In the genomic region with DNA sequence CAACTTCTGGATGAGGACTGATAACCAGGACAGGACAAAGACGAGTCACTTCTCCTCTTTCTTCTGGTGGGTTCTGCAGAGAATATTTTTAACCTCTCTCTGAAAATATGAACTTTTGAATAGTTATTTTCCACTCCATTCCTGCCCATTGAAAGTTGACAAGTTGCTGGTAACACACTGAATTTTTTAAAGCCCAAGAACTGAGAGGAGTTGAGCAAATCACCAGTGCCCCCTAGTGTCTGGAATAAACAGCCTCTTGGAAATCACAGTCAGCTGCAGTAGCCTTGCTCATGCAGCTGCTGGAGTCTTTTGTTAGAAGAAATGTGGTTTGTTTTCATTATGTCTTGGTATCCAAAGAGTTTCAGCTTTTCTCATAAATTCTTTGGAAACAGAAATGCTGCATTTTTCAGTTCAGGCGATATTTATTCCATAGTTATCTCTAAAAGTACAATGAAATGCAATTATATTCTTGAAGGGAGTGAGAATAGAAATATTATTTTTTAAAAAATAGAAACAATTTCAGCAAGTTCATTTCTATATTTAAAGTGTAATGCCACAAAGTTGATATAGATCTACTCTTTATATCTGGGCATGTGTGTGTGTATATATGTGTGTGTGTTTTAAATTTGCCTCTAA, we compare ENCODE assay signal across 8 cellular contexts.
DNase-seq lines count a peak whose midpoint lies in the region; ATAC-seq and TF ChIP-seq lines count a peak whose summit lies in the region.

No MANE protein-coding gene starts in this region.

- H3K9me3 ChIP-seq in CD4-positive, alpha-beta T cell (ENCODE audit: control insufficient read depth, low read length), result no peaks in the 10 kb centered on the region

- no peak overlapping the region for H3K4me3 Mint-ChIP-seq in CD4-positive, alpha-beta T cell
- H3K4me3 Mint-ChIP-seq in activated CD8-positive, alpha-beta memory T cell treated with anti-CD3 and anti-CD28 coated beads, Interleukin-2, amount 10 ng/mL, durations not matched to agents 7 days and 5 days, result no peak overlapping the region
- peak overlapping the region in 1 of 8 donors; percentile 16 for H3K4me3 Mint-ChIP-seq in naive B cell
- no peak overlapping the region for H3K4me3 Mint-ChIP-seq in stimulated activated memory B cell treated with anti-CD40 and anti-IgM and Interleukin-4, amounts not matched to agents 10 μg/mL and 1 μg/mL and 100 μg/mL, for 72 hours

- H3K27me3 Mint-ChIP-seq in CD4-positive, alpha-beta T cell, result no peaks in the 10 kb centered on the region
- H3K27me3 Mint-ChIP-seq in activated CD8-positive, alpha-beta memory T cell treated with anti-CD3 and anti-CD28 coated beads, Interleukin-2, amount 10 ng/mL, durations not matched to agents 7 days and 5 days, result no peaks in the 10 kb centered on the region
- peaks cover 0 to 5% (median 0%) of the 10 kb centered on the region in 3 donors for H3K27me3 Mint-ChIP-seq in naive B cell
- H3K27me3 Mint-ChIP-seq in stimulated activated memory B cell treated with anti-CD40 and anti-IgM and Interleukin-4, amounts not matched to agents 10 μg/mL and 1 μg/mL and 100 μg/mL, for 72 hours, result no peaks in the 10 kb centered on the region

- peak; percentile 18 to 53 (median 42) for DNase-seq in CD4-positive, alpha-beta T cell
- peak; percentile 79 for DNase-seq in HS-27A (ENCODE audit: low read depth)
- peak; percentile 28 for DNase-seq in NOMO-1 treated with dmso at 0.1 percent for 144 hours (lab: John Stamatoyannopoulos, UW; ENCODE audit: unreplicated experiment)
- peak; percentile 73 for DNase-seq in activated CD8-positive, alpha-beta memory T cell treated with anti-CD3 and anti-CD28 coated beads, Interleukin-2, amount 10 ng/mL, durations not matched to agents 7 days and 5 days
- peak; percentile 83 for DNase-seq in epithelial cell of esophagus (ENCODE audit: low read depth)
- DNase-seq in naive B cell, result peak; percentile 60

- POLR2A ChIA-PET in CD4-positive, alpha-beta T cell (lab: Charles Lee), result no interaction called here

- no peaks in the 10 kb centered on the region for H3K36me3 Mint-ChIP-seq in CD4-positive, alpha-beta T cell (ENCODE audit: low read depth)
- peaks cover 28% of the 10 kb centered on the region for H3K36me3 Mint-ChIP-seq in activated CD8-positive, alpha-beta memory T cell treated with anti-CD3 and anti-CD28 coated beads, Interleukin-2, amount 10 ng/mL, durations not matched to agents 7 days and 5 days
- H3K36me3 Mint-ChIP-seq in naive B cell, result peaks cover 15 to 16% of the 10 kb centered on the region in 2 donors
- H3K36me3 Mint-ChIP-seq in stimulated activated memory B cell treated with anti-CD40 and anti-IgM and Interleukin-4, amounts not matched to agents 10 μg/mL and 1 μg/mL and 100 μg/mL, for 72 hours, result no peaks in the 10 kb centered on the region

- no peak overlapping the region for H3K27ac Mint-ChIP-seq in CD4-positive, alpha-beta T cell
- peak overlapping the region; percentile 56 for H3K27ac Mint-ChIP-seq in activated CD8-positive, alpha-beta memory T cell treated with anti-CD3 and anti-CD28 coated beads, Interleukin-2, amount 10 ng/mL, durations not matched to agents 7 days and 5 days
- H3K27ac Mint-ChIP-seq in naive B cell, result no peak overlapping the region
- H3K27ac Mint-ChIP-seq in stimulated activated memory B cell treated with anti-CD40 and anti-IgM and Interleukin-4, amounts not matched to agents 10 μg/mL and 1 μg/mL and 100 μg/mL, for 72 hours, result no peak overlapping the region

- peaks cover 2% of the 10 kb centered on the region for H3K9me3 Mint-ChIP-seq in CD4-positive, alpha-beta T cell
- H3K9me3 Mint-ChIP-seq in activated CD8-positive, alpha-beta memory T cell treated with anti-CD3 and anti-CD28 coated beads, Interleukin-2, amount 10 ng/mL, durations not matched to agents 7 days and 5 days (ENCODE audit: low read depth), result peaks cover 19% of the 10 kb centered on the region
- peaks cover 4 to 23% (median 18%) of the 10 kb centered on the region in 7 donors for H3K9me3 Mint-ChIP-seq in naive B cell
- H3K9me3 Mint-ChIP-seq in stimulated activated memory B cell treated with anti-CD40 and anti-IgM and Interleukin-4, amounts not matched to agents 10 μg/mL and 1 μg/mL and 100 μg/mL, for 72 hours, result peaks cover 11% of the 10 kb centered on the region

- H3K4me3 ChIP-seq in epithelial cell of esophagus (ENCODE audit: low read length), result no peak overlapping the region

- TF ChIP-seq CTCF in CD4-positive, alpha-beta T cell (IDR thresholded peaks at IDR 0.05), result peak; percentile 91
- TF ChIP-seq CTCF in epithelial cell of esophagus (IDR thresholded peaks at IDR 0.05; ENCODE audit: insufficient read depth, low read depth, low read length, missing control alignments), result peak; percentile 91

- no peaks in the 10 kb centered on the region for H3K4me1 Mint-ChIP-seq in CD4-positive, alpha-beta T cell (ENCODE audit: low read depth)
- peaks cover 15% of the 10 kb centered on the region for H3K4me1 Mint-ChIP-seq in activated CD8-positive, alpha-beta memory T cell treated with anti-CD3 and anti-CD28 coated beads, Interleukin-2, amount 10 ng/mL, durations not matched to agents 7 days and 5 days
- H3K4me1 Mint-ChIP-seq in naive B cell, result no peaks in the 10 kb centered on the region
- no peaks in the 10 kb centered on the region for H3K4me1 Mint-ChIP-seq in stimulated activated memory B cell treated with anti-CD40 and anti-IgM and Interleukin-4, amounts not matched to agents 10 μg/mL and 1 μg/mL and 100 μg/mL, for 72 hours

- H3K27me3 ChIP-seq in CD4-positive, alpha-beta T cell (ENCODE audit: control insufficient read depth, insufficient read depth, low read length), result no peaks in the 10 kb centered on the region

- peak; percentile 77 for ATAC-seq in CD4-positive, alpha-beta T cell (ENCODE audit: poor library complexity)
- ATAC-seq in GM19452 (IDR thresholded peaks at IDR 0.05; ENCODE audit: unreplicated experiment), result peak; percentile 85
- ATAC-seq in activated CD8-positive, alpha-beta memory T cell treated with anti-CD3 and anti-CD28 coated beads, Interleukin-2, amount 10 ng/mL, durations not matched to agents 7 days and 5 days, result peak; percentile 80
- ATAC-seq in naive B cell (ENCODE audit: low read depth in 2 of 2), result peak; percentile 53 to 71
- ATAC-seq in stimulated activated memory B cell treated with anti-CD40 and anti-IgM and Interleukin-4, amounts not matched to agents 10 μg/mL and 1 μg/mL and 100 μg/mL, for 72 hours, result peak; percentile 64

- H3K27ac ChIP-seq in CD4-positive, alpha-beta T cell (ENCODE audit: low read depth, low read length), result no peak overlapping the region

- CTCF ChIA-PET in CD4-positive, alpha-beta T cell (lab: Charles Lee), result interaction anchor here (0.7 to 1.4 kb wide), 5 partner anchors 91 to 1241 kb away, joined by 3 to 6 read pairs (median 4); no protein-coding TSS in a partner anchor
- CTCF ChIA-PET in activated CD8-positive, alpha-beta memory T cell treated with anti-CD3 and anti-CD28 coated beads, Interleukin-2, amount 10 ng/mL, durations not matched to agents 7 days and 5 days (lab: Charles Lee), result interaction anchor here (0.8 to 1.7 kb wide), 9 partner anchors 8 to 931 kb away, joined by 3 to 5 read pairs (median 3); no protein-coding TSS in a partner anchor

- intact Hi-C loops in CD4-positive, alpha-beta T cell (cut with DNase I, micrococcal nuclease), result loop anchor here (1.0 to 5.0 kb wide), 3 partner anchors 923 to 1097 kb away; no protein-coding TSS in a partner anchor

Comparison
In these comparisons a context has a peak if more than half of its experiments do, and no peak if none do; other contexts are left out.
1. DNase-seq: peak in every context shown above with its lines; median percentile 83 in epithelial cell of esophagus; 79 in HS-27A; 73 in activated CD8-positive, alpha-beta memory T cell treated with anti-CD3 and anti-CD28 coated beads, Interleukin-2, amount 10 ng/mL, durations not matched to agents 7 days and 5 days; 60 in naive B cell; 42 in CD4-positive, alpha-beta T cell; 28 in NOMO-1 treated with dmso at 0.1 percent for 144 hours.